ENCODE assay signal across 35 cellular contexts in the genomic region with DNA sequence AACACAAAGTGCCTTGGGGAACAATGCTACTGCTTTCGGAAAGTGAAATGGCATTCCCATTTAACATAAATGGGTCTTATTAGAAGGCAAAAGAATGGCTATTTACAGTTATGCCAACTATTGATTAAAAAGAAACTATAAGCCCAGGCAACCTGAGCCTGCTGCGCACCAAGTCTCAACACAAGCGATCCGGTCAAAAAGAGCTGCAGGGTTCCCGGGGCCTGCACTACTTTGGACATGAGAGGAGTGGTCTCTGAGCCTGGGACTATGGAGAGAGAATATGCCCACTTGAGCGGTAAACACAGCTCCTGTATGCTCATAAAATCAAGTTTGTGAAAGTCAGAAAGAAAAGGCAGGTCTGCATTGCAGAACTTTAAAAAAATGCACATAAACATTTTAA.
"Had no signal": no experiment of that assay in that cellular context is flagged by ENCODE, and none has a peak within 500 bp of the region (broad histone marks: within the 10 kb centered on the region; RNA-seq: fewer than 3 reads in every experiment).

No MANE protein-coding gene starts in this region.

- H3K27me3 ChIP-seq: MG63 had no signal

- DNase-seq: Karpas-422, Kasumi-1, MG63, MM.1S, MV-4-11, NCI-H1048, NCI-H1092, NCI-H1092 treated with DMSO at 0.1 percent for 48 hours, NCI-H1105, NCI-H1105 treated with DMSO at 0.1 percent for 48 hours, NCI-H1417, NCI-H1417 treated with DMSO at 0.1 percent for 48 hours, NCI-H1436, NCI-H1436 treated with DMSO at 0.1 percent for 48 hours, NCI-H146, NCI-H1694, NCI-H1694 treated with DMSO at 0.1 percent for 48 hours, NCI-H187, NCI-H187 treated with DMSO at 0.1 percent for 48 hours, NCI-H1930, NCI-H2029, NCI-H2029 treated with DMSO at 0.1 percent for 48 hours, NCI-H2081, NCI-H2081 treated with DMSO at 0.1 percent for 48 hours, NCI-H2107, NCI-H2171, NCI-H2171 treated with DMSO at 0.1 percent for 48 hours, NCI-H2227 treated with DMSO at 0.1 percent for 48 hours, NCI-H226, NCI-H345, NCI-H446, NCI-H446 treated with DMSO at 0.1 percent for 48 hours, NCI-H510A, NCI-H510A treated with DMSO at 0.1 percent for 48 hours, NCI-H524 had no signal

- H3K36me3 ChIP-seq: MG63 had no signal

- H3K9me3 ChIP-seq: MG63 had no signal

- H3K4me3 ChIP-seq: MG63 had no signal
